In genomic region chr22:30390974-30391691, GRCh38 we compare ENCODE assay signal across 1 cellular context.
TF ChIP-seq lines count a peak whose summit lies in the region.

No MANE protein-coding gene starts in this region.

TF ChIP-seq in HepG2, 621 proteins besides CTCF, POLR2A, EP300 and RAD21 (continued from another document and continues in another):
- no peak for TF ChIP-seq ZNF556 (CRISPR knock-in tag; IDR thresholded peaks at IDR 0.05; ENCODE audit: borderline replicate concordance)
- no peak for TF ChIP-seq ZNF253 (CRISPR knock-in tag; IDR thresholded peaks at IDR 0.05; ENCODE audit: borderline replicate concordance)
- no peak for TF ChIP-seq ZNF879 (CRISPR knock-in tag; IDR thresholded peaks at IDR 0.05)
- TF ChIP-seq POGZ (CRISPR knock-in tag; IDR thresholded peaks at IDR 0.05), result no peak
- TF ChIP-seq SMAD3 (CRISPR knock-in tag; IDR thresholded peaks at IDR 0.05), result peak; percentile 54; the same call in 1 of the 2 replicates
- TF ChIP-seq PITX1 (CRISPR knock-in tag; IDR thresholded peaks at IDR 0.05), result no peak
- no peak for TF ChIP-seq ZNF124 (CRISPR knock-in tag; IDR thresholded peaks at IDR 0.05)
- no peak for TF ChIP-seq ZNF264 (CRISPR knock-in tag; IDR thresholded peaks at IDR 0.05)
- TF ChIP-seq EEA1 (CRISPR knock-in tag; IDR thresholded peaks at IDR 0.05; ENCODE audit: borderline replicate concordance), result no peak
- no peak for TF ChIP-seq TAF15 (IDR thresholded peaks at IDR 0.05; ENCODE audit: low read depth, low read length, poor library complexity, severe bottlenecking)
- no peak for TF ChIP-seq HNF1A (IDR thresholded peaks at IDR 0.05; ENCODE audit: low read depth)
- TF ChIP-seq HNF1A (CRISPR knock-in tag; IDR thresholded peaks at IDR 0.05; ENCODE audit: borderline replicate concordance), result no peak
- no peak for TF ChIP-seq ATM (IDR thresholded peaks at IDR 0.05; ENCODE audit: borderline replicate concordance)
- TF ChIP-seq, protein P1, sequence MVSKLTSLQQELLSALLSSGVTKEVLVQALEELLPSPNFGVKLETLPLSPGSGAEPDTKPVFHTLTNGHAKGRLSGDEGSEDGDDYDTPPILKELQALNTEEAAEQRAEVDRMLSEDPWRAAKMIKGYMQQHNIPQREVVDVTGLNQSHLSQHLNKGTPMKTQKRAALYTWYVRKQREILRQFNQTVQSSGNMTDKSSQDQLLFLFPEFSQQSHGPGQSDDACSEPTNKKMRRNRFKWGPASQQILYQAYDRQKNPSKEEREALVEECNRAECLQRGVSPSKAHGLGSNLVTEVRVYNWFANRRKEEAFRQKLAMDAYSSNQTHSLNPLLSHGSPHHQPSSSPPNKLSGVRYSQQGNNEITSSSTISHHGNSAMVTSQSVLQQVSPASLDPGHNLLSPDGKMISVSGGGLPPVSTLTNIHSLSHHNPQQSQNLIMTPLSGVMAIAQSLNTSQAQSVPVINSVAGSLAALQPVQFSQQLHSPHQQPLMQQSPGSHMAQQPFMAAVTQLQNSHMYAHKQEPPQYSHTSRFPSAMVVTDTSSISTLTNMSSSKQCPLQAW (CRISPR knock-in tag; IDR thresholded peaks at IDR 0.05), result no peak; the same call in 1 of the 2 replicates
- TF ChIP-seq GZF1 (CRISPR knock-in tag; IDR thresholded peaks at IDR 0.05), result no peak
- TF ChIP-seq MBD4 (IDR thresholded peaks at IDR 0.05; ENCODE audit: borderline replicate concordance, low read length), result no peak
- no peak for TF ChIP-seq ZNF136 (CRISPR knock-in tag; IDR thresholded peaks at IDR 0.05; ENCODE audit: low read depth)
- TF ChIP-seq FOXO1 (CRISPR knock-in tag; IDR thresholded peaks at IDR 0.05), result 0 out of 2 replicates have a peak, but pooled peaks have one; percentile 18
- no peak for TF ChIP-seq MEIS2 (CRISPR knock-in tag; IDR thresholded peaks at IDR 0.05)
- peak; percentile 37; the same call in 1 of the 2 replicates for TF ChIP-seq TBX2 (CRISPR knock-in tag; IDR thresholded peaks at IDR 0.05; ENCODE audit: borderline replicate concordance)
- TF ChIP-seq ZNF205 (CRISPR knock-in tag; IDR thresholded peaks at IDR 0.05), result no peak
- no peak for TF ChIP-seq PCBP1 (IDR thresholded peaks at IDR 0.05; ENCODE audit: borderline replicate concordance, low read depth, low read length)
- TF ChIP-seq, protein P2, sequence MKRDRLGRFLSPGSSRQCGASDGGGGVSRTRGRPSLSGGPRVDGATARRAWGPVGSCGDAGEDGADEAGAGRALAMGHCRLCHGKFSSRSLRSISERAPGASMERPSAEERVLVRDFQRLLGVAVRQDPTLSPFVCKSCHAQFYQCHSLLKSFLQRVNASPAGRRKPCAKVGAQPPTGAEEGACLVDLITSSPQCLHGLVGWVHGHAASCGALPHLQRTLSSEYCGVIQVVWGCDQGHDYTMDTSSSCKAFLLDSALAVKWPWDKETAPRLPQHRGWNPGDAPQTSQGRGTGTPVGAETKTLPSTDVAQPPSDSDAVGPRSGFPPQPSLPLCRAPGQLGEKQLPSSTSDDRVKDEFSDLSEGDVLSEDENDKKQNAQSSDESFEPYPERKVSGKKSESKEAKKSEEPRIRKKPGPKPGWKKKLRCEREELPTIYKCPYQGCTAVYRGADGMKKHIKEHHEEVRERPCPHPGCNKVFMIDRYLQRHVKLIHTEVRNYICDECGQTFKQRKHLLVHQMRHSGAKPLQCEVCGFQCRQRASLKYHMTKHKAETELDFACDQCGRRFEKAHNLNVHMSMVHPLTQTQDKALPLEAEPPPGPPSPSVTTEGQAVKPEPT (CRISPR knock-in tag; IDR thresholded peaks at IDR 0.05; ENCODE audit: low read depth), result 0 out of 2 replicates have a peak, but pooled peaks have one; percentile 32
- TF ChIP-seq SRF (IDR thresholded peaks at IDR 0.05; ENCODE audit: low read depth, low read length), result no peak
- TF ChIP-seq, protein P3, sequence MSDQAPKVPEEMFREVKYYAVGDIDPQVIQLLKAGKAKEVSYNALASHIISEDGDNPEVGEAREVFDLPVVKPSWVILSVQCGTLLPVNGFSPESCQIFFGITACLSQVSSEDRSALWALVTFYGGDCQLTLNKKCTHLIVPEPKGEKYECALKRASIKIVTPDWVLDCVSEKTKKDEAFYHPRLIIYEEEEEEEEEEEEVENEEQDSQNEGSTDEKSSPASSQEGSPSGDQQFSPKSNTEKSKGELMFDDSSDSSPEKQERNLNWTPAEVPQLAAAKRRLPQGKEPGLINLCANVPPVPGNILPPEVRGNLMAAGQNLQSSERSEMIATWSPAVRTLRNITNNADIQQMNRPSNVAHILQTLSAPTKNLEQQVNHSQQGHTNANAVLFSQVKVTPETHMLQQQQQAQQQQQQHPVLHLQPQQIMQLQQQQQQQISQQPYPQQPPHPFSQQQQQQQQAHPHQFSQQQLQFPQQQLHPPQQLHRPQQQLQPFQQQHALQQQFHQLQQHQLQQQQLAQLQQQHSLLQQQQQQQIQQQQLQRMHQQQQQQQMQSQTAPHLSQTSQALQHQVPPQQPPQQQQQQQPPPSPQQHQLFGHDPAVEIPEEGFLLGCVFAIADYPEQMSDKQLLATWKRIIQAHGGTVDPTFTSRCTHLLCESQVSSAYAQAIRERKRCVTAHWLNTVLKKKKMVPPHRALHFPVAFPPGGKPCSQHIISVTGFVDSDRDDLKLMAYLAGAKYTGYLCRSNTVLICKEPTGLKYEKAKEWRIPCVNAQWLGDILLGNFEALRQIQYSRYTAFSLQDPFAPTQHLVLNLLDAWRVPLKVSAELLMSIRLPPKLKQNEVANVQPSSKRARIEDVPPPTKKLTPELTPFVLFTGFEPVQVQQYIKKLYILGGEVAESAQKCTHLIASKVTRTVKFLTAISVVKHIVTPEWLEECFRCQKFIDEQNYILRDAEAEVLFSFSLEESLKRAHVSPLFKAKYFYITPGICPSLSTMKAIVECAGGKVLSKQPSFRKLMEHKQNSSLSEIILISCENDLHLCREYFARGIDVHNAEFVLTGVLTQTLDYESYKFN (CRISPR knock-in tag; conservative IDR thresholded peaks at IDR 0.05), result no peak
- TF ChIP-seq KAT2B (IDR thresholded peaks at IDR 0.05; ENCODE audit: borderline replicate concordance, low read depth, low read length), result no peak
- TF ChIP-seq FOSL1 (CRISPR knock-in tag; IDR thresholded peaks at IDR 0.05; ENCODE audit: borderline replicate concordance), result no peak
- TF ChIP-seq ZFX (CRISPR knock-in tag; IDR thresholded peaks at IDR 0.05; ENCODE audit: low read depth), result peak; percentile 62; the same call in 1 of the 2 replicates
- TF ChIP-seq KAT8 (CRISPR knock-in tag; IDR thresholded peaks at IDR 0.05), result 0 out of 2 replicates have a peak, but pooled peaks have one; percentile 36
- no peak for TF ChIP-seq ZBTB8A (CRISPR knock-in tag; IDR thresholded peaks at IDR 0.05; ENCODE audit: borderline replicate concordance, low read depth)
- TF ChIP-seq ZNF234 (CRISPR knock-in tag; conservative IDR thresholded peaks at IDR 0.05), result no peak
- no peak for TF ChIP-seq ZBTB43 (CRISPR knock-in tag; conservative IDR thresholded peaks at IDR 0.05)
- no peak for TF ChIP-seq MYPOP (CRISPR knock-in tag; IDR thresholded peaks at IDR 0.05)
- no peak for TF ChIP-seq ESRRA (CRISPR knock-in tag; IDR thresholded peaks at IDR 0.05; ENCODE audit: low read depth)
- no peak for TF ChIP-seq ZNF441 (CRISPR knock-in tag; IDR thresholded peaks at IDR 0.05; ENCODE audit: borderline replicate concordance)
- TF ChIP-seq ZSCAN9 (CRISPR knock-in tag; IDR thresholded peaks at IDR 0.05; ENCODE audit: borderline replicate concordance), result no peak
- TF ChIP-seq, protein P4, sequence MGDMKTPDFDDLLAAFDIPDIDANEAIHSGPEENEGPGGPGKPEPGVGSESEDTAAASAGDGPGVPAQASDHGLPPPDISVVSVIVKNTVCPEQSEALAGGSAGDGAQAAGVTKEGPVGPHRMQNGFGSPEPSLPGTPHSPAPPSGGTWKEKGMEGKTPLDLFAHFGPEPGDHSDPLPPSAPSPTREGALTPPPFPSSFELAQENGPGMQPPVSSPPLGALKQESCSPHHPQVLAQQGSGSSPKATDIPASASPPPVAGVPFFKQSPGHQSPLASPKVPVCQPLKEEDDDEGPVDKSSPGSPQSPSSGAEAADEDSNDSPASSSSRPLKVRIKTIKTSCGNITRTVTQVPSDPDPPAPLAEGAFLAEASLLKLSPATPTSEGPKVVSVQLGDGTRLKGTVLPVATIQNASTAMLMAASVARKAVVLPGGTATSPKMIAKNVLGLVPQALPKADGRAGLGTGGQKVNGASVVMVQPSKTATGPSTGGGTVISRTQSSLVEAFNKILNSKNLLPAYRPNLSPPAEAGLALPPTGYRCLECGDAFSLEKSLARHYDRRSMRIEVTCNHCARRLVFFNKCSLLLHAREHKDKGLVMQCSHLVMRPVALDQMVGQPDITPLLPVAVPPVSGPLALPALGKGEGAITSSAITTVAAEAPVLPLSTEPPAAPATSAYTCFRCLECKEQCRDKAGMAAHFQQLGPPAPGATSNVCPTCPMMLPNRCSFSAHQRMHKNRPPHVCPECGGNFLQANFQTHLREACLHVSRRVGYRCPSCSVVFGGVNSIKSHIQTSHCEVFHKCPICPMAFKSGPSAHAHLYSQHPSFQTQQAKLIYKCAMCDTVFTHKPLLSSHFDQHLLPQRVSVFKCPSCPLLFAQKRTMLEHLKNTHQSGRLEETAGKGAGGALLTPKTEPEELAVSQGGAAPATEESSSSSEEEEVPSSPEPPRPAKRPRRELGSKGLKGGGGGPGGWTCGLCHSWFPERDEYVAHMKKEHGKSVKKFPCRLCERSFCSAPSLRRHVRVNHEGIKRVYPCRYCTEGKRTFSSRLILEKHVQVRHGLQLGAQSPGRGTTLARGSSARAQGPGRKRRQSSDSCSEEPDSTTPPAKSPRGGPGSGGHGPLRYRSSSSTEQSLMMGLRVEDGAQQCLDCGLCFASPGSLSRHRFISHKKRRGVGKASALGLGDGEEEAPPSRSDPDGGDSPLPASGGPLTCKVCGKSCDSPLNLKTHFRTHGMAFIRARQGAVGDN (CRISPR knock-in tag; IDR thresholded peaks at IDR 0.05), result peak; percentile 20; the same call in 1 of the 2 replicates
- TF ChIP-seq CCDC6 (CRISPR knock-in tag; IDR thresholded peaks at IDR 0.05), result no peak
- TF ChIP-seq ZNF737 (CRISPR knock-in tag; IDR thresholded peaks at IDR 0.05; ENCODE audit: borderline replicate concordance), result no peak
- no peak for TF ChIP-seq ZNF496 (CRISPR knock-in tag; IDR thresholded peaks at IDR 0.05; ENCODE audit: insufficient replicate concordance)
- TF ChIP-seq ADNP (CRISPR knock-in tag; IDR thresholded peaks at IDR 0.05), result no peak
- no peak for TF ChIP-seq RORA (CRISPR knock-in tag; IDR thresholded peaks at IDR 0.05)
- TF ChIP-seq, protein P5, sequence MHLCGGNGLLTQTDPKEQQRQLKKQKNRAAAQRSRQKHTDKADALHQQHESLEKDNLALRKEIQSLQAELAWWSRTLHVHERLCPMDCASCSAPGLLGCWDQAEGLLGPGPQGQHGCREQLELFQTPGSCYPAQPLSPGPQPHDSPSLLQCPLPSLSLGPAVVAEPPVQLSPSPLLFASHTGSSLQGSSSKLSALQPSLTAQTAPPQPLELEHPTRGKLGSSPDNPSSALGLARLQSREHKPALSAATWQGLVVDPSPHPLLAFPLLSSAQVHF (CRISPR knock-in tag; IDR thresholded peaks at IDR 0.05), result no peak
- TF ChIP-seq, protein P6, sequence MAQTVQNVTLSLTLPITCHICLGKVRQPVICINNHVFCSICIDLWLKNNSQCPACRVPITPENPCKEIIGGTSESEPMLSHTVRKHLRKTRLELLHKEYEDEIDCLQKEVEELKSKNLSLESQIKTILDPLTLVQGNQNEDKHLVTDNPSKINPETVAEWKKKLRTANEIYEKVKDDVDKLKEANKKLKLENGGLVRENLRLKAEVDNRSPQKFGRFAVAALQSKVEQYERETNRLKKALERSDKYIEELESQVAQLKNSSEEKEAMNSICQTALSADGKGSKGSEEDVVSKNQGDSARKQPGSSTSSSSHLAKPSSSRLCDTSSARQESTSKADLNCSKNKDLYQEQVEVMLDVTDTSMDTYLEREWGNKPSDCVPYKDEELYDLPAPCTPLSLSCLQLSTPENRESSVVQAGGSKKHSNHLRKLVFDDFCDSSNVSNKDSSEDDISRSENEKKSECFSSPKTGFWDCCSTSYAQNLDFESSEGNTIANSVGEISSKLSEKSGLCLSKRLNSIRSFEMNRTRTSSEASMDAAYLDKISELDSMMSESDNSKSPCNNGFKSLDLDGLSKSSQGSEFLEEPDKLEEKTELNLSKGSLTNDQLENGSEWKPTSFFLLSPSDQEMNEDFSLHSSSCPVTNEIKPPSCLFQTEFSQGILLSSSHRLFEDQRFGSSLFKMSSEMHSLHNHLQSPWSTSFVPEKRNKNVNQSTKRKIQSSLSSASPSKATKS (CRISPR knock-in tag; IDR thresholded peaks at IDR 0.05), result no peak
